ENCODE assay signal across 2 cellular contexts in genomic region chr6:13404115-13404891, GRCh38.
TF ChIP-seq lines count a peak whose summit lies in the region.

No MANE protein-coding gene starts in this region.

TF ChIP-seq in liver, 16 proteins besides CTCF, POLR2A, EP300 and RAD21 (continued from another document):
- TF ChIP-seq, protein P1, sequence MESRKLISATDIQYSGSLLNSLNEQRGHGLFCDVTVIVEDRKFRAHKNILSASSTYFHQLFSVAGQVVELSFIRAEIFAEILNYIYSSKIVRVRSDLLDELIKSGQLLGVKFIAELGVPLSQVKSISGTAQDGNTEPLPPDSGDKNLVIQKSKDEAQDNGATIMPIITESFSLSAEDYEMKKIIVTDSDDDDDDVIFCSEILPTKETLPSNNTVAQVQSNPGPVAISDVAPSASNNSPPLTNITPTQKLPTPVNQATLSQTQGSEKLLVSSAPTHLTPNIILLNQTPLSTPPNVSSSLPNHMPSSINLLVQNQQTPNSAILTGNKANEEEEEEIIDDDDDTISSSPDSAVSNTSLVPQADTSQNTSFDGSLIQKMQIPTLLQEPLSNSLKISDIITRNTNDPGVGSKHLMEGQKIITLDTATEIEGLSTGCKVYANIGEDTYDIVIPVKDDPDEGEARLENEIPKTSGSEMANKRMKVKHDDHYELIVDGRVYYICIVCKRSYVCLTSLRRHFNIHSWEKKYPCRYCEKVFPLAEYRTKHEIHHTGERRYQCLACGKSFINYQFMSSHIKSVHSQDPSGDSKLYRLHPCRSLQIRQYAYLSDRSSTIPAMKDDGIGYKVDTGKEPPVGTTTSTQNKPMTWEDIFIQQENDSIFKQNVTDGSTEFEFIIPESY (IDR thresholded peaks at IDR 0.05): no peak
- TF ChIP-seq TAF1 (conservative IDR thresholded peaks at IDR 0.05) (no peak), FOXA2 (IDR thresholded peaks at IDR 0.05) (no peak), NR2F2 (IDR thresholded peaks at IDR 0.05) (peak; percentile 18), REST (IDR thresholded peaks at IDR 0.05) (no peak), HNF4G (IDR thresholded peaks at IDR 0.05) (no peak), SP1 (IDR thresholded peaks at IDR 0.05) (no peak)
- TF ChIP-seq, protein P2, sequence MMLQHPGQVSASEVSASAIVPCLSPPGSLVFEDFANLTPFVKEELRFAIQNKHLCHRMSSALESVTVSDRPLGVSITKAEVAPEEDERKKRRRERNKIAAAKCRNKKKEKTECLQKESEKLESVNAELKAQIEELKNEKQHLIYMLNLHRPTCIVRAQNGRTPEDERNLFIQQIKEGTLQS (IDR thresholded peaks at IDR 0.05): no peak

TF ChIP-seq in HepG2, 621 proteins besides CTCF, POLR2A, EP300 and RAD21 (continued from another document):
- TF ChIP-seq HNF4G (IDR thresholded peaks at IDR 0.05; ENCODE audit: borderline replicate concordance, low read depth, low read length) (no peak), HNF4G (CRISPR knock-in tag; IDR thresholded peaks at IDR 0.05; ENCODE audit: borderline replicate concordance, low read depth) (no peak), ZNF12 (CRISPR knock-in tag; IDR thresholded peaks at IDR 0.05) (no peak), TCF12 (IDR thresholded peaks at IDR 0.05) (no peak), TCF12 (CRISPR knock-in tag; IDR thresholded peaks at IDR 0.05) (no peak), IRF2 (CRISPR knock-in tag; IDR thresholded peaks at IDR 0.05) (no peak), ZBTB43 (CRISPR knock-in tag; conservative IDR thresholded peaks at IDR 0.05) (no peak), NPAS2 (CRISPR knock-in tag; IDR thresholded peaks at IDR 0.05; ENCODE audit: borderline replicate concordance) (no peak)
